ENCODE assay signal across 1 cellular context in the genomic region with DNA sequence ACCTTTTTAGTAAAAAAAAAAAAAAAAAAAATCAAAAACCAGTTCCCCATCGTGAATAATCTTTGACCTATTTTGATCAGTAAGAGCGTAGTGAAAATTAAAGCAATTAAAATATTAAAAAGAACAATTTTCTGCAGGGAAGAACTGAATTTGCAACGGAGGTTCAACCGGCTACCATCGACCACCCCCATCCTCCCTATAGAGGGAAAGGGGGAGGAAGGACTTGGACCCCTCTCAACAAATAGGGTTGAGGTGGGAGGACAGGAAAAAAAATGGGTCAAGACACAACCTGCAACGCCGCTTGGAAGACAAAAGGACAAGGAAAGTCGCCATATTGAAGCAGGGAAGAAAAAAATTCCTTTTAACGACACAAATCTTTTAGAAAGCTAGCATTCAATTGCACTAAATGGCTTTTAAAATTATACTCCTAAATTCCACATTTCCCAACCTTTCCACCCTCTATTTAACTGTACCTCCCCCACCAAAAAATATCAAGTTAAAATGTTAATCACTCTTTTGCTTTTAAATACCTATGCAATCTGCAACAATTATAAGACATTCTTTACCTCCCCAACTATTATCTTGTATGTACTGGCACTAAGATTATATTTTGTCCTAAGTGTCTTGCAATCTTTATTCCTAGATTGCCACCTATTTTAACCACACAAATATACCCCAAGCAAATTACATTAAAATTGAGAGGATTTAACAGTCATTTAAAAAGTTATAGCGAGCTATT.
TF ChIP-seq lines count a peak whose summit lies in the region.

No MANE protein-coding gene starts in this region.

TF ChIP-seq in HepG2, 621 proteins besides CTCF, POLR2A, EP300 and RAD21 (continues in another document):
- TF ChIP-seq IRX3 (CRISPR knock-in tag; IDR thresholded peaks at IDR 0.05; ENCODE audit: borderline replicate concordance, low read depth) (no peak), THAP11 (CRISPR knock-in tag; IDR thresholded peaks at IDR 0.05) (peak; percentile 33), CBX1 (IDR thresholded peaks at IDR 0.05; ENCODE audit: low read depth) (peak; percentile 65), NCOA1 (CRISPR knock-in tag; IDR thresholded peaks at IDR 0.05) (no peak), BCLAF1 (IDR thresholded peaks at IDR 0.05) (no peak), ZBTB33 (CRISPR knock-in tag; IDR thresholded peaks at IDR 0.05) (no peak), SOX13 (IDR thresholded peaks at IDR 0.05) (no peak; the same call in 1 of the 2 replicates), SOX13 (CRISPR knock-in tag; conservative IDR thresholded peaks at IDR 0.05 in 1 of 2, IDR thresholded peaks at IDR 0.05 in 1 of 2) (peak in 1 of 2 experiments; percentile 61; a peak in 1 of 4 replicates), RERE (CRISPR knock-in tag; IDR thresholded peaks at IDR 0.05; ENCODE audit: low read depth) (no peak), ZNF280D (CRISPR knock-in tag; IDR thresholded peaks at IDR 0.05) (peak; percentile 54; the same call in 1 of the 2 replicates), DR1 (CRISPR knock-in tag; IDR thresholded peaks at IDR 0.05) (no peak), RBM22 (optimal IDR thresholded peaks at IDR 0.05; ENCODE audit: low read length) (peak; percentile 97), ZNF460 (CRISPR knock-in tag; IDR thresholded peaks at IDR 0.05; ENCODE audit: borderline replicate concordance) (no peak), FOXP4 (CRISPR knock-in tag; IDR thresholded peaks at IDR 0.05) (peak; percentile 7; the same call in 1 of the 2 replicates), EZH2 (conservative IDR thresholded peaks at IDR 0.05; ENCODE audit: low read depth, low read length) (no peak), MLX (CRISPR knock-in tag; IDR thresholded peaks at IDR 0.05) (no peak), SP2 (CRISPR knock-in tag; IDR thresholded peaks at IDR 0.05) (no peak), ONECUT2 (CRISPR knock-in tag; IDR thresholded peaks at IDR 0.05) (0 out of 2 replicates have a peak, but pooled peaks have one; percentile 16), ZBTB7B (CRISPR knock-in tag; IDR thresholded peaks at IDR 0.05) (0 out of 2 replicates have a peak, but pooled peaks have one; percentile 21), ZIK1 (CRISPR knock-in tag; IDR thresholded peaks at IDR 0.05; ENCODE audit: borderline replicate concordance, low read depth) (no peak), PRMT3 (CRISPR knock-in tag; IDR thresholded peaks at IDR 0.05; ENCODE audit: borderline replicate concordance, low read depth) (no peak), ZNF468 (CRISPR knock-in tag; IDR thresholded peaks at IDR 0.05) (no peak), MXI1 (IDR thresholded peaks at IDR 0.05; ENCODE audit: borderline replicate concordance, low read depth, low read length) (no peak), XBP1 (CRISPR knock-in tag; IDR thresholded peaks at IDR 0.05) (no peak), ZNF546 (CRISPR knock-in tag; conservative IDR thresholded peaks at IDR 0.05) (0 out of 2 replicates have a peak, but pooled peaks have one; percentile 18), MZF1 (CRISPR knock-in tag; IDR thresholded peaks at IDR 0.05; ENCODE audit: borderline replicate concordance) (no peak)
- TF ChIP-seq, protein P1, sequence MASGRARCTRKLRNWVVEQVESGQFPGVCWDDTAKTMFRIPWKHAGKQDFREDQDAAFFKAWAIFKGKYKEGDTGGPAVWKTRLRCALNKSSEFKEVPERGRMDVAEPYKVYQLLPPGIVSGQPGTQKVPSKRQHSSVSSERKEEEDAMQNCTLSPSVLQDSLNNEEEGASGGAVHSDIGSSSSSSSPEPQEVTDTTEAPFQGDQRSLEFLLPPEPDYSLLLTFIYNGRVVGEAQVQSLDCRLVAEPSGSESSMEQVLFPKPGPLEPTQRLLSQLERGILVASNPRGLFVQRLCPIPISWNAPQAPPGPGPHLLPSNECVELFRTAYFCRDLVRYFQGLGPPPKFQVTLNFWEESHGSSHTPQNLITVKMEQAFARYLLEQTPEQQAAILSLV (CRISPR knock-in tag; IDR thresholded peaks at IDR 0.05; ENCODE audit: borderline replicate concordance): no peak
- TF ChIP-seq, protein P2, sequence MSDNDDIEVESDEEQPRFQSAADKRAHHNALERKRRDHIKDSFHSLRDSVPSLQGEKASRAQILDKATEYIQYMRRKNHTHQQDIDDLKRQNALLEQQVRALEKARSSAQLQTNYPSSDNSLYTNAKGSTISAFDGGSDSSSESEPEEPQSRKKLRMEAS (IDR thresholded peaks at IDR 0.05): no peak
- TF ChIP-seq, protein P3, sequence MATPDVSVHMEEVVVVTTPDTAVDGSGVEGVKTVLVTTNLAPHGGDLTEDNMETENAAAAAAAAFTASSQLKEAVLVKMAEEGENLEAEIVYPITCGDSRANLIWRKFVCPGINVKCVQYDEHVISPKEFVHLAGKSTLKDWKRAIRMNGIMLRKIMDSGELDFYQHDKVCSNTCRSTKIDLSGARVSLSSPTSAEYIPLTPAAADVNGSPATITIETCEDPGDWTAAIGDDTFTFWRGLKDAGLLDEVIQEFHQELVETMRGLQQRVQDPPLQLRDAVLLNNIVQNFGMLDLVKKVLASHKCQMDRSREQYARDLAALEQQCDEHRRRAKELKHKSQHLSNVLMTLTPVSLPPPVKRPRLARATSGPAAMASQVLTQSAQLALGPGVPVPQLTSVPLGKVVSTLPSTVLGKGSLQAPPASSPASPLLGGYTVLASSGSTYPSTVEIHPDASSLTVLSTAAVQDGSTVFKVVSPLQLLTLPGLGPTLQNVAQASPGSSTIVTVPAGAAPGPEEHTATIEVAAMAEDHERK (CRISPR knock-in tag; IDR thresholded peaks at IDR 0.05; ENCODE audit: low read depth): no peak; the same call in 1 of the 2 replicates
- TF ChIP-seq, protein P4, sequence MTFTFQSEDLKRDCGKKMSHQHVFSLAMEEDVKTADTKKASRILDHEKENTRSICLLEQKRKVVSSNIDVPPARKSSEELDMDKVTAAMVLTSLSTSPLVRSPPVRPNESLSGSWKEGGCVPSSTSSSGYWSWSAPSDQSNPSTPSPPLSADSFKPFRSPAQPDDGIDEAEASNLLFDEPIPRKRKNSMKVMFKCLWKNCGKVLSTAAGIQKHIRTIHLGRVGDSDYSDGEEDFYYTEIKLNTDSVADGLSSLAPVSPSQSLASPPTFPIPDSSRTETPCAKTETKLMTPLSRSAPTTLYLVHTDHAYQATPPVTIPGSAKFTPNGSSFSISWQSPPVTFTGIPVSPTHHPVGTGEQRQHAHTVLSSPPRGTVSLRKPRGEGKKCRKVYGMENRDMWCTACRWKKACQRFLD (CRISPR knock-in tag; IDR thresholded peaks at IDR 0.05; ENCODE audit: borderline replicate concordance): 0 out of 2 replicates have a peak, but pooled peaks have one; percentile 15
